ENCODE assay signal across 14 cellular contexts in the genomic region with DNA sequence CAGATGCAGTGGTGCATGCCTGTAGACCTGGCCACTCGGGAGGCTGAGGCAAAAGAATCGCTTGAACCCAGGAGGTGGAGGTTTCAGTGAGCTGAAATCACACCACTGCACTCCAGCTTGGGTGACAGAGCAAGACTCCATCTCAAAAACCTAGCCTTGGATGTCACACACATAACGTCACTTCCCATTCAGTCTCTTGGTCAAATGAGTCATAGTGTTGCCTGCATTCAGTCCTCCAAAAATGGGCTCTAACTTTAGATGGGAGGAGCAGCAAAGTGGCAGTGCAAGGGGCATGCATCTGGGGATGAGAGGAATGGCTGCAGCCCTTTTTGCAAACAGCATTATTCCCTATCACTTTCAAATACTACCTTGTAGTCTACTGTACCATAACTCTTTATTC.
"Had no signal": no experiment of that assay in that cellular context is flagged by ENCODE, and none has a peak within 500 bp of the region (broad histone marks: within the 10 kb centered on the region; RNA-seq: fewer than 3 reads in every experiment).

No MANE protein-coding gene starts in this region.

- ATAC-seq: left lobe of liver; natural killer cell treated with Interleukin-12 subunit alpha and Interleukin-12 subunit beta and Interleukin-15 and Interleukin-18, amount 100 ng/mL, for 72 hours; stimulated activated memory B cell treated with anti-CD40 and anti-IgM and Interleukin-4, amounts not matched to agents 10 μg/mL and 1 μg/mL and 100 μg/mL, for 72 hours had no signal

- H3K4me1 ChIP-seq: adrenal gland, tibial nerve had no signal

- H3K27me3 ChIP-seq: adrenal gland, esophagus muscularis mucosa, tibial nerve had no signal

- H3K27ac ChIP-seq: adrenal gland, coronary artery, esophagus muscularis mucosa, tibial nerve had no signal

- H3K27me3 Mint-ChIP-seq: stimulated activated memory B cell treated with anti-CD40 and anti-IgM and Interleukin-4, amounts not matched to agents 10 μg/mL and 1 μg/mL and 100 μg/mL, for 72 hours had no signal

- H3K4me3 Mint-ChIP-seq: central memory CD8-positive, alpha-beta T cell; natural killer cell treated with Interleukin-12 subunit alpha and Interleukin-12 subunit beta and Interleukin-15 and Interleukin-18, amount 100 ng/mL, for 72 hours; stimulated activated memory B cell treated with anti-CD40 and anti-IgM and Interleukin-4, amounts not matched to agents 10 μg/mL and 1 μg/mL and 100 μg/mL, for 72 hours had no signal

- H3K36me3 ChIP-seq: adrenal gland, esophagus muscularis mucosa, tibial nerve had no signal

- H3K4me1 Mint-ChIP-seq: central memory CD8-positive, alpha-beta T cell; stimulated activated memory B cell treated with anti-CD40 and anti-IgM and Interleukin-4, amounts not matched to agents 10 μg/mL and 1 μg/mL and 100 μg/mL, for 72 hours had no signal

- H3K27ac Mint-ChIP-seq: activated T-helper 2 cell treated with anti-CD3 and anti-CD28 coated beads, Interferon-gamma antibody, Interleukin-2, Interleukin-4, amounts not matched to agents 10 μg/mL and 5 μg/mL and 100 μg/mL, durations not matched to agents 14 hours and 24 hours and 36 hours; natural killer cell treated with Interleukin-12 subunit alpha and Interleukin-12 subunit beta and Interleukin-15 and Interleukin-18, amount 100 ng/mL, for 72 hours; stimulated activated memory B cell treated with anti-CD40 and anti-IgM and Interleukin-4, amounts not matched to agents 10 μg/mL and 1 μg/mL and 100 μg/mL, for 72 hours had no signal

- H3K4me3 ChIP-seq: adrenal gland, coronary artery, esophagus muscularis mucosa, tibial nerve had no signal

- DNase-seq: activated CD4-positive, CD25-positive, alpha-beta regulatory T cell treated with anti-CD3 and anti-CD28 coated beads, Interleukin-2, amount 50 U/mL, for 72 hours; activated naive CD4-positive, alpha-beta T cell treated with anti-CD3 and anti-CD28 coated beads, Interleukin-2, amount 50 U/mL, for 16 hours; adrenal gland; hippocampal formation; posterior cingulate gyrus; retina had no signal

- H3K36me3 Mint-ChIP-seq: natural killer cell treated with Interleukin-12 subunit alpha and Interleukin-12 subunit beta and Interleukin-15 and Interleukin-18, amount 100 ng/mL, for 72 hours; stimulated activated memory B cell treated with anti-CD40 and anti-IgM and Interleukin-4, amounts not matched to agents 10 μg/mL and 1 μg/mL and 100 μg/mL, for 72 hours had no signal

- H3K9me3 ChIP-seq: adrenal gland, esophagus muscularis mucosa, tibial nerve had no signal

- H3K9me3 Mint-ChIP-seq: activated T-helper 2 cell treated with anti-CD3 and anti-CD28 coated beads, Interferon-gamma antibody, Interleukin-2, Interleukin-4, amounts not matched to agents 10 μg/mL and 5 μg/mL and 100 μg/mL, durations not matched to agents 14 hours and 24 hours and 36 hours; central memory CD8-positive, alpha-beta T cell; natural killer cell treated with Interleukin-12 subunit alpha and Interleukin-12 subunit beta and Interleukin-15 and Interleukin-18, amount 100 ng/mL, for 72 hours; stimulated activated memory B cell treated with anti-CD40 and anti-IgM and Interleukin-4, amounts not matched to agents 10 μg/mL and 1 μg/mL and 100 μg/mL, for 72 hours had no signal
